In genomic region chr13:24511019-24511823, GRCh38 we compare ENCODE assay signal across 8 cellular contexts. TPM values are rescaled to one million over a fixed set of nuclear protein-coding genes. Genes with fewer than 3 reads are reported as not detected.
A peak's percentile ranks its signal among the peaks of the same experiment; 100 is the strongest.
DNase-seq lines count a peak whose midpoint lies in the region; ATAC-seq lines count a peak whose summit lies in the region.

No MANE protein-coding gene starts in this region.

- H3K9me3 ChIP-seq in MG63 (no peaks in the 10 kb centered on the region), mucosa of rectum (ENCODE audit: control insufficient read depth in 2 of 2, low read length in 2 of 2) (no peaks in the 10 kb centered on the region)

- H3K27me3 Mint-ChIP-seq in stimulated activated memory B cell treated with anti-CD40 and anti-IgM and Interleukin-4, amounts not matched to agents 10 μg/mL and 1 μg/mL and 100 μg/mL, for 72 hours: no peaks in the 10 kb centered on the region

- peak overlapping the region; percentile 95 to 99 for H3K27ac ChIP-seq in mucosa of rectum (ENCODE audit: low read depth in 2 of 2, low read length in 2 of 2)

- H3K27ac Mint-ChIP-seq in stimulated activated memory B cell treated with anti-CD40 and anti-IgM and Interleukin-4, amounts not matched to agents 10 μg/mL and 1 μg/mL and 100 μg/mL, for 72 hours: peak overlapping the region; percentile 97

- DNase-seq in COLO829 (ENCODE audit: low spot score) (peak; percentile 70), MG63 (peak; percentile 83)
- DNase-seq in activated CD4-positive, alpha-beta T cell treated with anti-CD3 and anti-CD28 coated beads for 48 hours: peak; percentile 84
- DNase-seq in effector CD4-positive, alpha-beta T cell: peak; percentile 20

- peaks cover 32% of the 10 kb centered on the region for H3K36me3 ChIP-seq in MG63
- peaks cover 0 to 3% of the 10 kb centered on the region in 2 donors for H3K36me3 ChIP-seq in mucosa of rectum (ENCODE audit: control insufficient read depth in 2 of 2, insufficient read depth in 2 of 2, low read length in 2 of 2)

- peaks cover 9% of the 10 kb centered on the region for H3K36me3 Mint-ChIP-seq in stimulated activated memory B cell treated with anti-CD40 and anti-IgM and Interleukin-4, amounts not matched to agents 10 μg/mL and 1 μg/mL and 100 μg/mL, for 72 hours

- peak overlapping the region; percentile 91 to 96 for H3K9ac ChIP-seq in mucosa of rectum (ENCODE audit: low read depth in 1 of 2, low read length in 2 of 2)

- H3K9me3 Mint-ChIP-seq in stimulated activated memory B cell treated with anti-CD40 and anti-IgM and Interleukin-4, amounts not matched to agents 10 μg/mL and 1 μg/mL and 100 μg/mL, for 72 hours: no peaks in the 10 kb centered on the region

- peak overlapping the region; percentile 89 for H3K4me3 ChIP-seq in MG63
- H3K4me3 ChIP-seq in mucosa of rectum (ENCODE audit: low read length in 2 of 2): peak overlapping the region; percentile 91 to 94

- peaks cover 34% of the 10 kb centered on the region for H3K4me1 Mint-ChIP-seq in stimulated activated memory B cell treated with anti-CD40 and anti-IgM and Interleukin-4, amounts not matched to agents 10 μg/mL and 1 μg/mL and 100 μg/mL, for 72 hours

- ATAC-seq in GM21737 (IDR thresholded peaks at IDR 0.05; ENCODE audit: unreplicated experiment): peak; percentile 44
- ATAC-seq in stimulated activated memory B cell treated with anti-CD40 and anti-IgM and Interleukin-4, amounts not matched to agents 10 μg/mL and 1 μg/mL and 100 μg/mL, for 72 hours: peak; percentile 83
- ATAC-seq in GM18861 (IDR thresholded peaks at IDR 0.05; ENCODE audit: unreplicated experiment): no peak

- peak overlapping the region; percentile 81 for H3K4me3 Mint-ChIP-seq in stimulated activated memory B cell treated with anti-CD40 and anti-IgM and Interleukin-4, amounts not matched to agents 10 μg/mL and 1 μg/mL and 100 μg/mL, for 72 hours

- H3K4me1 ChIP-seq in mucosa of rectum (ENCODE audit: control insufficient read depth in 2 of 2, insufficient read depth in 2 of 2, low read length in 2 of 2): peaks cover 11 to 12% of the 10 kb centered on the region in 2 donors

- H3K27me3 ChIP-seq in MG63 (no peaks in the 10 kb centered on the region), mucosa of rectum (ENCODE audit: control insufficient read depth in 2 of 2, insufficient read depth in 2 of 2, low read length in 2 of 2) (no peaks in the 10 kb centered on the region)

RNA-seq across cellular contexts. Expression of gene PARP4, which starts 1.4 kb away (rescaled TPM):
- 25.8 and 26.8 TPM in 2 replicates for total RNA-seq in MG63 (2014; rRNA removed; shearing (Covaris generic); ENCODE audit: low replicate concordance)

Comparison
In these comparisons a context has a peak if more than half of its experiments do, and no peak if none do; other contexts are left out.
1. DNase-seq: peak in every context shown above with its lines; median percentile 84 in activated CD4-positive, alpha-beta T cell treated with anti-CD3 and anti-CD28 coated beads for 48 hours; 83 in MG63; 70 in COLO829; 20 in effector CD4-positive, alpha-beta T cell.